ENCODE assay signal across 10 cellular contexts in the genomic region with DNA sequence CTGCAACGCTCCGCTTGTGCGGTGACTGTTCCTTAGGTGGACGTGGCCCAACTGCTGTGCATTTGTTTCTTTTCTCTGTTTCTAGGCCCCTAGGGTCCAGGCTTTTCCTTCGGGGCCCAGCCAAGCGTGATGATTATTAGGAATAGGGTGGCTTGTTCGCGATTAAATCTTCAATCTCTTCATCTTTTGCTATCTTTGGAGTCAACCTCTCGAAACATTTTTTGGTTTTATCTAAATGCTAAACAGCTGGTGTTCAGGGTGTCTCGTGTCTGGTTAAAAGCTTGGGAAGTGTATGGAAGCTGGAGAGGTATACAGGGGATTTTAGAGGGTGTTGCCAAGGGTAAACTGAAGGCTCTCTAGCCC. TPM values are rescaled to one million over a fixed set of nuclear protein-coding genes. Genes with fewer than 3 reads are reported as not detected.
DNase-seq lines count a peak whose midpoint lies in the region; TF ChIP-seq lines count a peak whose summit lies in the region.
"Had no signal": no experiment of that assay in that cellular context is flagged by ENCODE, and none has a peak within 500 bp of the region (broad histone marks: within the 10 kb centered on the region; RNA-seq: fewer than 3 reads in every experiment).

No MANE protein-coding gene starts in this region.

- no peaks in the 10 kb centered on the region for H3K9me2 ChIP-seq in MM.1S (replicated peaks; ENCODE audit: insufficient read depth, low read length)
- no peaks in the 10 kb centered on the region for H3K9me2 ChIP-seq in OCI-LY7 (ENCODE audit: insufficient read depth, low read length)

- no peak overlapping the region for H2BK120ac ChIP-seq in neuronal stem cell (ENCODE audit: low read depth, low read length)

- H3K4ac ChIP-seq in neuronal stem cell (ENCODE audit: low read length), result no peak overlapping the region

- H2BK5ac ChIP-seq in neuronal stem cell (ENCODE audit: low read length), result no peak overlapping the region

- H3K27ac Mint-ChIP-seq in Caco-2 (ENCODE audit: unreplicated experiment), result no peak overlapping the region

- no CpG with 5 or more reads among the region's 10 CpGs for WGBS in neuronal stem cell (ENCODE audit: extremely low coverage in 2 of 2, insufficient read length in 2 of 2, insufficient replicate concordance in 1 of 2), 2 donors

- peak overlapping the region; percentile 99 for H3K18ac ChIP-seq in neuronal stem cell (ENCODE audit: low read length)

- H3K27me3 ChIP-seq in Caco-2 (replicated peaks; ENCODE audit: control insufficient read depth, insufficient read depth, low read length) (no peaks in the 10 kb centered on the region), MM.1S (replicated peaks; ENCODE audit: insufficient read depth, low read length) (no peaks in the 10 kb centered on the region), dorsolateral prefrontal cortex (peaks cover 0 to 22% (median 4%) of the 10 kb centered on the region in 45 donors), neuronal stem cell (ENCODE audit: control insufficient read depth in 3 of 3, insufficient read depth in 3 of 3, low read depth in 1 of 3, low read length in 3 of 3) (peaks cover 0 to 40% (median 10%) of the 10 kb centered on the region in 3 experiments)

- no peak overlapping the region for H3K14ac ChIP-seq in neuronal stem cell (ENCODE audit: low read length)

- POLR2A ChIA-PET in Caco-2 (lab: Charles Lee) (no interaction called here), OCI-LY7 (lab: Charles Lee) (no interaction called here)

- no peak overlapping the region for H4K91ac ChIP-seq in neuronal stem cell (ENCODE audit: low read depth, low read length, poor library complexity)

- no peak overlapping the region for H2AK5ac ChIP-seq in neuronal stem cell (ENCODE audit: low read depth, low read length)

- no peak overlapping the region for H4K8ac ChIP-seq in neuronal stem cell (ENCODE audit: low read depth, low read length)

- H3K79me2 ChIP-seq in MM.1S (ENCODE audit: low read length), result no peaks in the 10 kb centered on the region
- no peaks in the 10 kb centered on the region for H3K79me2 ChIP-seq in OCI-LY7 (ENCODE audit: insufficient read depth, low read depth, low read length)

- H2AFZ ChIP-seq in MM.1S (ENCODE audit: low read length) (peak overlapping the region; percentile 94), neuronal stem cell (ENCODE audit: low read length) (peak overlapping the region; percentile 93), OCI-LY7 (ENCODE audit: low read length) (no peak overlapping the region)

- TF ChIP-seq CTCF in Caco-2 (IDR thresholded peaks at IDR 0.05; ENCODE audit: insufficient read depth in 1 of 2, low read depth in 1 of 2, low read length in 1 of 2, severe bottlenecking in 1 of 2, unreplicated experiment in 1 of 2), result no peak
- TF ChIP-seq CTCF in MM.1S (IDR thresholded peaks at IDR 0.05; ENCODE audit: low read length), result no peak
- no peak for TF ChIP-seq CTCF in dorsolateral prefrontal cortex (IDR thresholded peaks at IDR 0.05 in 54 of 56, conservative IDR thresholded peaks at IDR 0.05 in 2 of 56; ENCODE audit: low read depth in 1 of 56, partially characterized antibody in 56 of 56)
- TF ChIP-seq CTCF in OCI-LY7 (conservative IDR thresholded peaks at IDR 0.05; ENCODE audit: low read length), result no peak

- DNase-seq in Caco-2, result no peak
- DNase-seq in MM.1S, result no peak
- no peak for DNase-seq in dorsolateral prefrontal cortex
- DNase-seq in neuronal stem cell (ENCODE audit: low spot score), result peak; percentile 14
- no peak for DNase-seq in NK-92 treated with Interleukin-12 subunit alpha and Interleukin-12 subunit beta, amount 100 ng/mL, for 24 hours (lab: John Stamatoyannopoulos, UW)
- DNase-seq in DMS53 treated with DMSO at 0.1 percent for 48 hours (lab: John Stamatoyannopoulos, UW; ENCODE audit: unreplicated experiment), result no peak
- DNase-seq in OCI-LY7 (ENCODE audit: low spot score), result no peak
- no peak for DNase-seq in NCI-H226
- DNase-seq: activated CD4-positive, CD25-positive, alpha-beta regulatory T cell had no signal

- H3K27ac ChIP-seq in MM.1S (ENCODE audit: low read length), result no peak overlapping the region
- H3K27ac ChIP-seq in dorsolateral prefrontal cortex, result peak overlapping the region in 26 of 59 donors; percentile 5 to 83 (median 34)
- no peak overlapping the region for H3K27ac ChIP-seq in neuronal stem cell (replicated peaks; ENCODE audit: low read length)
- H3K27ac ChIP-seq in OCI-LY7 (ENCODE audit: low read depth, low read length, poor library complexity, severe bottlenecking), result no peak overlapping the region
- H3K27ac ChIP-seq: neutrophil had no signal

- peak overlapping the region; percentile 5 for H2BK15ac ChIP-seq in neuronal stem cell (ENCODE audit: low read length)

- H2BK12ac ChIP-seq in neuronal stem cell (ENCODE audit: low read length), result no peak overlapping the region

- H3K4me1 ChIP-seq in Caco-2 (peaks cover 19% of the 10 kb centered on the region), MM.1S (ENCODE audit: low read length) (no peaks in the 10 kb centered on the region), neuronal stem cell (ENCODE audit: control insufficient read depth in 2 of 2, insufficient read depth in 1 of 2, low read depth in 1 of 2, low read length in 2 of 2) (peaks cover 2 to 4% of the 10 kb centered on the region in 2 donors), OCI-LY7 (ENCODE audit: insufficient read depth, low read length, poor library complexity, severe bottlenecking) (no peaks in the 10 kb centered on the region)

- H3K36me3 ChIP-seq in Caco-2 (ENCODE audit: control insufficient read depth, insufficient read depth, low read length), result no peaks in the 10 kb centered on the region
- H3K36me3 ChIP-seq in MM.1S (replicated peaks; ENCODE audit: insufficient read depth, low read length), result no peaks in the 10 kb centered on the region
- H3K36me3 ChIP-seq in neuronal stem cell (replicated peaks in 1 of 2; ENCODE audit: control insufficient read depth in 2 of 2, insufficient read depth in 2 of 2, low read length in 2 of 2), result no peaks in the 10 kb centered on the region
- H3K36me3 ChIP-seq in OCI-LY7 (ENCODE audit: insufficient read depth, low read length), result no peaks in the 10 kb centered on the region
- H3K36me3 ChIP-seq: neutrophil had no signal

- no peak overlapping the region for H3K23ac ChIP-seq in neuronal stem cell (ENCODE audit: low read depth, low read length, poor library complexity)

- no peak overlapping the region for H3K9ac ChIP-seq in MM.1S (ENCODE audit: low read length)
- peak overlapping the region; percentile 63 for H3K9ac ChIP-seq in neuronal stem cell (ENCODE audit: low read depth, low read length, poor library complexity)

- no peaks in the 10 kb centered on the region for H3K4me1 Mint-ChIP-seq in Caco-2 (ENCODE audit: low read depth, unreplicated experiment)

- H3K4me3 ChIP-seq in Caco-2 (ENCODE audit: low read depth, low read length) (peak overlapping the region; percentile 48), MM.1S (ENCODE audit: low read length) (peak overlapping the region; percentile 68), dorsolateral prefrontal cortex (peak overlapping the region; percentile 39 to 84 (median 70)), neuronal stem cell (ENCODE audit: low read length in 2 of 2) (peak overlapping the region; percentile 52 to 97), OCI-LY7 (ENCODE audit: low read depth, low read length, poor library complexity, severe bottlenecking) (no peak overlapping the region)

- H3K36me3 Mint-ChIP-seq in Caco-2 (ENCODE audit: insufficient read depth, unreplicated experiment), result no peaks in the 10 kb centered on the region

- intact Hi-C loops in Caco-2 (cut with micrococcal nuclease; ENCODE audit: unreplicated experiment) (loop anchor here (5.0 kb wide), 1 partner anchor 102 kb away; no protein-coding TSS in a partner anchor), dorsolateral prefrontal cortex (cut with DNase I) (no loop called here), OCI-LY7 (cut with micrococcal nuclease; ENCODE audit: unreplicated experiment) (no loop called here)

- BruUV-seq in Caco-2 (replicated peaks; lab: Mats Ljungman, UMichigan), result no TSS peak
- BruUV-seq in OCI-LY7 (replicated peaks; lab: Mats Ljungman, UMichigan), result no TSS peak

- no peaks in the 10 kb centered on the region for H3F3A ChIP-seq in MM.1S (ENCODE audit: insufficient read depth, low read length)

- H3K27me3 Mint-ChIP-seq in Caco-2 (ENCODE audit: insufficient read depth, unreplicated experiment), result peaks cover 4% of the 10 kb centered on the region

- no peaks in the 10 kb centered on the region for H3K9me3 ChIP-seq in Caco-2
- no peaks in the 10 kb centered on the region for H3K9me3 ChIP-seq in MM.1S (replicated peaks; ENCODE audit: insufficient read depth, low read length)
- no peaks in the 10 kb centered on the region for H3K9me3 ChIP-seq in neuronal stem cell (replicated peaks in 1 of 2; ENCODE audit: control insufficient read depth in 2 of 2, insufficient read depth in 1 of 2, low read depth in 1 of 2, low read length in 2 of 2)
- no peaks in the 10 kb centered on the region for H3K9me3 ChIP-seq in OCI-LY7 (ENCODE audit: low read length)
- H3K9me3 ChIP-seq: neutrophil had no signal

- H4K20me1 ChIP-seq in MM.1S (ENCODE audit: insufficient read depth, low read length) (no peaks in the 10 kb centered on the region), OCI-LY7 (ENCODE audit: insufficient read depth, low read length) (no peaks in the 10 kb centered on the region)

- no peaks in the 10 kb centered on the region for H3K79me1 ChIP-seq in neuronal stem cell (ENCODE audit: low read depth, low read length)

- H3K4me2 ChIP-seq in MM.1S (ENCODE audit: low read depth, low read length) (peak overlapping the region; percentile 94), neuronal stem cell (ENCODE audit: insufficient read depth, low read length, poor library complexity, severe bottlenecking) (peak overlapping the region; percentile 81), OCI-LY7 (ENCODE audit: low read length) (no peak overlapping the region)

- peak overlapping the region; percentile 77 for H3K4me3 Mint-ChIP-seq in Caco-2 (ENCODE audit: unreplicated experiment)

- CTCF ChIA-PET in Caco-2 (lab: Charles Lee), result no interaction called here
- CTCF ChIA-PET in OCI-LY7 (lab: Charles Lee; ENCODE audit: unreplicated experiment), result no interaction called here

- no peaks in the 10 kb centered on the region for H3K9me3 Mint-ChIP-seq in Caco-2 (ENCODE audit: unreplicated experiment)

RNA-seq across cellular contexts. Expression of gene PLD5, which starts 0.8 kb away (rescaled TPM):
- total RNA-seq in Caco-2 (2022) (1.3 and 1.8 TPM in 2 replicates), dorsolateral prefrontal cortex (10 to 100 TPM in 59 of 120 experiments, 1 to 10 TPM in 61; 4.3 to 19.9 (median 10.0) TPM), OCI-LY7 (2022) (not detected in 2 replicates)
- polyA plus RNA-seq in neuronal stem cell (2013, experiment 1 of 2), result 3.0 TPM
- 2.9 TPM for polyA plus RNA-seq in neuronal stem cell (2013, experiment 2 of 2)
- total RNA-seq in OCI-LY7 (2014; rRNA removed; shearing (Covaris generic)), result not detected in 2 replicates
